ENCODE assay signal across 20 cellular contexts in the genomic region with DNA sequence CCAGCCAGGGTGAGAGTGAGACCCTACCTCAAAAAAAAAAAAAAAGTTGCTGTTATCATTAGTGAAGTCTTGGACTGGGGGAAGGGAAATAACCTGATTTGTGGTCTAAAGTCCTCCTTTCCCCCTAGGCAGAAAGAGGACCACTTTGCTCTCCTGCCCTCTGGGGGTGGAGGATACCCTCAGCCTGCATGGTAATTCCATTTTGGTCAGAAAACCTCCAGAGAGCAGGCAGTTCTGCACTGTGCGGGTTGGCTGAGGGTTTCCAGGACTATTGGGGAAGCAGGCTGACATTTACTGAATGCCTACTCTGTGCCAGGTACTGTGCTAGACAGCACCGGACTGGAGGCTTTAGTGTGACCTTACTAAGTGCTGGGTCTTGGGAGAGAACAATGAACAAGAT. TPM values are rescaled to one million over a fixed set of nuclear protein-coding genes. Genes with fewer than 3 reads are reported as not detected.
DNase-seq lines count a peak whose midpoint lies in the region; ATAC-seq, FAIRE-seq and TF ChIP-seq lines count a peak whose summit lies in the region.
"Had no signal": no experiment of that assay in that cellular context is flagged by ENCODE, and none has a peak within 500 bp of the region (broad histone marks: within the 10 kb centered on the region; RNA-seq: fewer than 3 reads in every experiment).

No MANE protein-coding gene starts in this region.

- H3K27ac ChIP-seq in GM23338 (ENCODE audit: low read depth), result no peak overlapping the region
- no peak overlapping the region for H3K27ac ChIP-seq in Panc1 (ENCODE audit: low read length)
- H3K27ac ChIP-seq: Peyer's patch had no signal

- H3K4me1 ChIP-seq in GM23338 (ENCODE audit: insufficient read depth) (peaks cover 10% of the 10 kb centered on the region; the same call in 1 of the 2 replicates), Panc1 (ENCODE audit: control insufficient read depth, insufficient read depth, low read length) (peaks cover 5% of the 10 kb centered on the region; the same call in 1 of the 2 replicates)

- peaks cover 46% of the 10 kb centered on the region for H3K27me3 ChIP-seq in GM23338 (ENCODE audit: insufficient read depth)
- H3K27me3 ChIP-seq in Panc1 (ENCODE audit: control insufficient read depth, insufficient read depth, low read length), result peaks cover 9% of the 10 kb centered on the region

- TF ChIP-seq CTCF in GM23338 (conservative IDR thresholded peaks at IDR 0.05; ENCODE audit: low read depth in 2 of 2) (peak in 1 of 2 experiments; percentile 13; a peak in 1 of 4 replicates), Panc1 (IDR thresholded peaks at IDR 0.05) (no peak)

- peaks cover 49% of the 10 kb centered on the region for H3K27me3 Mint-ChIP-seq in GM23338 (ENCODE audit: insufficient read depth, low read depth, poor library complexity)
- H3K27me3 Mint-ChIP-seq in naive B cell, result no peaks in the 10 kb centered on the region
- H3K27me3 Mint-ChIP-seq in stimulated activated naive CD8-positive, alpha-beta T cell treated with anti-CD3 and anti-CD28 coated beads, Interleukin-15, amount 100 ng/mL, for 72 hours, result peaks cover 72% of the 10 kb centered on the region

- POLR2A ChIA-PET in Panc1 (lab: Charles Lee), result no interaction called here

- H2AFZ ChIP-seq in GM23338, result no peak overlapping the region

- no peaks in the 10 kb centered on the region for H3K79me2 ChIP-seq in GM23338 (replicated peaks; ENCODE audit: insufficient read depth)

- no peak for FAIRE-seq in frontal cortex (lab: Jason Lieb, UNC)
- FAIRE-seq: GM12891 had no signal

- no peaks in the 10 kb centered on the region; the same call in 1 of the 2 replicates for H3F3A ChIP-seq in GM23338 (replicated peaks; ENCODE audit: low read depth)

- H3K4me2 ChIP-seq in GM23338, result no peak overlapping the region

- H3K27ac Mint-ChIP-seq in GM23338, result no peak overlapping the region
- H3K27ac Mint-ChIP-seq in naive B cell, result no peak overlapping the region
- H3K27ac Mint-ChIP-seq in stimulated activated naive CD8-positive, alpha-beta T cell treated with anti-CD3 and anti-CD28 coated beads, Interleukin-15, amount 100 ng/mL, for 72 hours, result no peak overlapping the region
- H3K27ac Mint-ChIP-seq: CD8-positive, alpha-beta memory T cell had no signal

- H3K9me3 ChIP-seq in Panc1 (ENCODE audit: control insufficient read depth, insufficient read depth, low read depth, low read length), result no peaks in the 10 kb centered on the region
- H3K9me3 ChIP-seq: Peyer's patch had no signal

- 0 out of 2 replicates have a peak, but pooled peaks cover 2% of the 10 kb centered on the region for H3K9me2 ChIP-seq in GM23338 (ENCODE audit: insufficient read depth)

- peak; percentile 24 for DNase-seq in GM23338 (ENCODE audit: low spot score)
- DNase-seq in Panc1 (ENCODE audit: low read depth, low spot score), result no peak
- no peak for DNase-seq in naive B cell
- DNase-seq in activated CD8-positive, alpha-beta memory T cell treated with anti-CD3 and anti-CD28 coated beads, Interleukin-2, amount 50 U/mL, for 48 hours, result no peak
- DNase-seq in frontal cortex (ENCODE audit: low spot score in 2 of 2), result no peak
- no peak for DNase-seq in mucosa of gallbladder (ENCODE audit: low spot score)
- DNase-seq in stimulated activated naive CD8-positive, alpha-beta T cell treated with anti-CD3 and anti-CD28 coated beads, Interleukin-15, amount 100 ng/mL, for 72 hours, result no peak
- DNase-seq: CD8-positive, alpha-beta memory T cell; GDM1; KG1; MM.1S; NCI-H2029; NCI-H446 treated with DMSO at 0.1 percent for 48 hours; NCI-H526; Peyer's patch; SHP77 treated with DMSO at 0.1 percent for 48 hours; T-helper 1 cell had no signal

- ATAC-seq in GM23338 (no peak), Panc1 (peak; percentile 5; the same call in 1 of the 2 replicates), naive B cell (ENCODE audit: low read depth in 2 of 2) (no peak)
- ATAC-seq in stimulated activated naive CD8-positive, alpha-beta T cell treated with anti-CD3 and anti-CD28 coated beads, Interleukin-15, amount 100 ng/mL, for 72 hours, result no peak

- H3K36me3 Mint-ChIP-seq in GM23338 (ENCODE audit: low read depth) (no peaks in the 10 kb centered on the region), naive B cell (no peaks in the 10 kb centered on the region)
- H3K36me3 Mint-ChIP-seq: CD8-positive, alpha-beta memory T cell had no signal

- H3K4me1 Mint-ChIP-seq in GM23338, result peaks cover 18% of the 10 kb centered on the region
- H3K4me1 Mint-ChIP-seq in naive B cell, result peaks cover 17 to 26% (median 24%) of the 10 kb centered on the region in 3 donors
- peaks cover 17% of the 10 kb centered on the region for H3K4me1 Mint-ChIP-seq in stimulated activated naive CD8-positive, alpha-beta T cell treated with anti-CD3 and anti-CD28 coated beads, Interleukin-15, amount 100 ng/mL, for 72 hours

- H3K9me3 Mint-ChIP-seq in GM23338 (no peaks in the 10 kb centered on the region; the same call in 2 of the 3 replicates), naive B cell (no peaks in the 10 kb centered on the region)
- H3K9me3 Mint-ChIP-seq in stimulated activated naive CD8-positive, alpha-beta T cell treated with anti-CD3 and anti-CD28 coated beads, Interleukin-15, amount 100 ng/mL, for 72 hours, result no peaks in the 10 kb centered on the region
- H3K9me3 Mint-ChIP-seq: CD14-positive monocyte; CD8-positive, alpha-beta memory T cell had no signal

- no TSS peak for BruUV-seq in Panc1 (replicated peaks; lab: Mats Ljungman, UMichigan)

- in situ Hi-C loops in Panc1 (cut with HindIII; ENCODE audit: low pct_unique_long_range_greater_than_20kb, low sequenced_read_pairs), result no loop called here

- intact Hi-C loops in Panc1 (cut with micrococcal nuclease; ENCODE audit: unreplicated experiment), result no loop called here

- H3K36me3 ChIP-seq in GM23338 (ENCODE audit: insufficient read depth), result no peaks in the 10 kb centered on the region
- no peaks in the 10 kb centered on the region for H3K36me3 ChIP-seq in Panc1 (ENCODE audit: control insufficient read depth, insufficient read depth, low read length)
- H3K36me3 ChIP-seq: Peyer's patch had no signal

- no peaks in the 10 kb centered on the region for H4K20me1 ChIP-seq in GM23338 (replicated peaks; ENCODE audit: insufficient read depth)

- H3K4me3 ChIP-seq in GM23338 (no peak overlapping the region), Panc1 (ENCODE audit: low read depth in 2 of 2, low read length in 2 of 2) (no peak overlapping the region)
- H3K4me3 ChIP-seq: Peyer's patch had no signal

- CTCF ChIA-PET in Panc1 (lab: Charles Lee), result interaction anchor here (0.7 kb wide), 1 partner anchor 45 kb away, joined by 4 read pairs; no protein-coding TSS in a partner anchor

- no peak overlapping the region for H3K4me3 Mint-ChIP-seq in GM23338
- H3K4me3 Mint-ChIP-seq in naive B cell, result peak overlapping the region in 5 of 8 donors; percentile 32 to 90 (median 48)
- no peak overlapping the region for H3K4me3 Mint-ChIP-seq in stimulated activated naive CD8-positive, alpha-beta T cell treated with anti-CD3 and anti-CD28 coated beads, Interleukin-15, amount 100 ng/mL, for 72 hours

TF ChIP-seq in GM23338, 12 proteins besides CTCF, POLR2A, EP300 and RAD21 (continues in another document):
- TF ChIP-seq, protein P1, sequence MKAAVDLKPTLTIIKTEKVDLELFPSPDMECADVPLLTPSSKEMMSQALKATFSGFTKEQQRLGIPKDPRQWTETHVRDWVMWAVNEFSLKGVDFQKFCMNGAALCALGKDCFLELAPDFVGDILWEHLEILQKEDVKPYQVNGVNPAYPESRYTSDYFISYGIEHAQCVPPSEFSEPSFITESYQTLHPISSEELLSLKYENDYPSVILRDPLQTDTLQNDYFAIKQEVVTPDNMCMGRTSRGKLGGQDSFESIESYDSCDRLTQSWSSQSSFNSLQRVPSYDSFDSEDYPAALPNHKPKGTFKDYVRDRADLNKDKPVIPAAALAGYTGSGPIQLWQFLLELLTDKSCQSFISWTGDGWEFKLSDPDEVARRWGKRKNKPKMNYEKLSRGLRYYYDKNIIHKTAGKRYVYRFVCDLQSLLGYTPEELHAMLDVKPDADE (IDR thresholded peaks at IDR 0.05), result no peak
- no peak for TF ChIP-seq STAT1 (IDR thresholded peaks at IDR 0.05; ENCODE audit: unreplicated experiment)
- TF ChIP-seq ZNF114 (CRISPR knock-in tag; IDR thresholded peaks at IDR 0.05), result no peak
- no peak for TF ChIP-seq EZH2phosphoT487 (IDR thresholded peaks at IDR 0.05; ENCODE audit: unreplicated experiment)

RNA-seq across cellular contexts. Expression of a gene that starts 2.6 kb away (rescaled TPM):
- total RNA-seq in GM23338 (2014; rRNA removed; shearing (Covaris generic)), result 0.94 and 2.9 TPM in 2 replicates
- polyA plus RNA-seq in GM23338 (2016; fragmentation: Nextera tagmentation; extraction: Ambion mirVana), result 0.80 and 0.94 TPM in 2 replicates
- 2.4 TPM for total RNA-seq in Panc1 (2021; ENCODE audit: unreplicated experiment)
- polyA plus RNA-seq in Panc1 (2012; ENCODE audit: insufficient read length), result 2.5 TPM
- polyA plus RNA-seq in naive B cell (ENCODE audit: low read depth in 6 of 6), result 1 to 10 TPM; 3.1 to 8.2 (median 5.4) TPM
- total RNA-seq in frontal cortex, result 4.1 TPM
- total RNA-seq in mucosa of gallbladder, result 21.7 TPM
- total RNA-seq: A673 had no signal
- polyA plus RNA-seq: CD8-positive, alpha-beta memory T cell had no signal

RNA-seq across cellular contexts. Expression of a gene that starts 18.3 kb away (rescaled TPM):
- total RNA-seq in GM23338 (2014; rRNA removed; shearing (Covaris generic)), result 10.9 and 15.9 TPM in 2 replicates
- polyA plus RNA-seq in GM23338 (2016; fragmentation: Nextera tagmentation; extraction: Ambion mirVana) (29.4 and 33.3 TPM in 2 replicates), naive B cell (ENCODE audit: low read depth in 6 of 6) (10 to 100 TPM; 16.0 to 33.9 (median 21.9) TPM)
- total RNA-seq in Panc1 (2021; ENCODE audit: unreplicated experiment) (13.0 TPM), frontal cortex (13.0 TPM), mucosa of gallbladder (12.0 TPM)
- 6.9 TPM for polyA plus RNA-seq in Panc1 (2012; ENCODE audit: insufficient read length)

RNA-seq across cellular contexts. Expression of a gene that starts 46.5 kb away (rescaled TPM):
- total RNA-seq in GM23338 (2014; rRNA removed; shearing (Covaris generic)), result 3.7 and 9.4 TPM in 2 replicates
- polyA plus RNA-seq in GM23338 (2016; fragmentation: Nextera tagmentation; extraction: Ambion mirVana), result 6.8 and 9.8 TPM in 2 replicates
- 41.8 TPM for total RNA-seq in Panc1 (2021; ENCODE audit: unreplicated experiment)
- 38.0 TPM for polyA plus RNA-seq in Panc1 (2012; ENCODE audit: insufficient read length)
- polyA plus RNA-seq in naive B cell (ENCODE audit: low read depth in 6 of 6), result 10 to 100 TPM; 34.0 to 50.2 (median 43.1) TPM
- total RNA-seq in frontal cortex, result 1.2 TPM
- total RNA-seq in mucosa of gallbladder, result 22.3 TPM

Comparison
In these comparisons a context has a peak if more than half of its experiments do, and no peak if none do; other contexts are left out.
1. H3K4me3 Mint-ChIP-seq: peak in naive B cell (5 of 8); none in GM23338 (single experiment) and stimulated activated naive CD8-positive, alpha-beta T cell treated with anti-CD3 and anti-CD28 coated beads, Interleukin-15, amount 100 ng/mL, for 72 hours (0 of 2).